Comparison of ENCODE assay signal across 8 cellular contexts in the genomic region with DNA sequence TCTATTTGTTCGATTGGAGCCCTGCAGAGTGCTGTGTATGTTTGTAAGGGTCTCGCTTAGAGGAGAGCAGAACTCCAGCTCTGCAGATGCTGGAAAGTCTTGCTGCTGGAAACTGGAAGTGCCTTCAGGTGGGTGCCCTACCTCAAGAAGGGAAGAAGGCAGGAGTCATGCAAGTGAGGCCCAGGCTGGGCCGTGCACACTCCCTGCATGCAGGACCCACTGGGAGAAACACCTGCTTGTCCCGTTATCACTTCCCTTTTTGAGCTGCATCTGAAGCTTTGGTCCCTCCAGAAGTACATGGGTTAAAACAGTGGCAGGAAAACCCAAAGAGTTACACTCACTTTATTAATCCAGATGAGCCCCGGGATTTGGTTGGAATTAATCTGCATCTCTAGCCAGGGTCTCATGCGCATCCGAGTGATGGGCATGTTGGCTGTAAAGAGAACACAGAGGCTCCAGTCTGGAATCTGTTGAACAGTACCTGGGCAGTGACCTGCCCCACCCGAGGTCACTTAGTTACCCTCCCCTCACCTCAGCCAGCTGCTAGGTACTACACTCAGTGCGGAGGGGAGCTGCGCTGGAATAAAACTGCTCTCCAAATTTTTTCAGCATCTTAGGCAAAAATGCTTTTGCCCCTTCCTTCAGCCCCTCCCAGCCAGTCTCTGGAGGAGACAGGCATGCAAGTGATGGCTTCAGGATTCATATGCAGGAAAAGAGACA. TPM values are rescaled to one million over a fixed set of nuclear protein-coding genes. Genes with fewer than 3 reads are reported as not detected.
DNase-seq lines count a peak whose midpoint lies in the region; ATAC-seq and TF ChIP-seq lines count a peak whose summit lies in the region.

No MANE protein-coding gene starts in this region.

- peak overlapping the region; percentile 96 for H3K27ac ChIP-seq in CD8-positive, alpha-beta memory T cell (ENCODE audit: low read depth, low read length)
- H3K27ac ChIP-seq in OCI-LY7 (ENCODE audit: low read depth, low read length, poor library complexity, severe bottlenecking) (peak overlapping the region; percentile 76), neural cell (ENCODE audit: low read length) (no peak overlapping the region)

- H3K4me3 ChIP-seq in CD8-positive, alpha-beta memory T cell (ENCODE audit: low read length) = peak overlapping the region; percentile 88
- peak overlapping the region; percentile 91 for H3K4me3 ChIP-seq in OCI-LY7 (ENCODE audit: low read depth, low read length, poor library complexity, severe bottlenecking)
- H3K4me3 ChIP-seq in choroid plexus epithelial cell (ENCODE audit: low read depth, low read length) = peak overlapping the region; percentile 94
- peak overlapping the region; percentile 84 for H3K4me3 ChIP-seq in neural cell (ENCODE audit: low read length)

- H3K4me2 ChIP-seq in OCI-LY7 (ENCODE audit: low read length) (peak overlapping the region; percentile 79), neural cell (ENCODE audit: low read length) (no peak overlapping the region)

- TF ChIP-seq RAD21 in neural cell (conservative IDR thresholded peaks at IDR 0.05) = no peak

- H3K79me2 ChIP-seq in OCI-LY7 (ENCODE audit: insufficient read depth, low read depth, low read length) (peaks cover 33% of the 10 kb centered on the region), neural cell (replicated peaks; ENCODE audit: insufficient read depth, low read length) (no peaks in the 10 kb centered on the region)

- no peak overlapping the region for H3K9ac ChIP-seq in neural cell (ENCODE audit: low read length)

- no peak for TF ChIP-seq EP300 in neural cell (conservative IDR thresholded peaks at IDR 0.05; ENCODE audit: poor library complexity, severe bottlenecking)

- peak in 3 of 5 donors; percentile 13 to 46 (median 21) for DNase-seq in CD8-positive, alpha-beta memory T cell
- DNase-seq in OCI-LY7 (ENCODE audit: low spot score) = peak; percentile 58
- no peak for DNase-seq in choroid plexus epithelial cell (ENCODE audit: low read depth)
- no peak for DNase-seq in NCI-H2196 (lab: John Stamatoyannopoulos, UW; ENCODE audit: unreplicated experiment)
- DNase-seq in GM10266 (ENCODE audit: extremely low spot score) = no peak
- no peak for DNase-seq in cerebellar cortex (ENCODE audit: low spot score)

- H3F3A ChIP-seq in neural cell (ENCODE audit: insufficient read depth, low read length, poor library complexity, severe bottlenecking) = no peaks in the 10 kb centered on the region

- BruUV-seq in OCI-LY7 (replicated peaks; lab: Mats Ljungman, UMichigan) = no TSS peak

- POLR2A ChIA-PET in CD8-positive, alpha-beta memory T cell (lab: Charles Lee) = interaction anchor here (0.6 to 7.3 kb wide), 15 partner anchors 10 to 1633 kb away, joined by 3 to 104 read pairs (median 7); no protein-coding TSS in a partner anchor
- POLR2A ChIA-PET in OCI-LY7 (lab: Charles Lee) = interaction anchor here (0.8 to 4.7 kb wide), 15 partner anchors 8 to 74 kb away, joined by 3 to 35 read pairs (median 5); no protein-coding TSS in a partner anchor

- peaks cover 0 to 15% of the 10 kb centered on the region in 2 donors for H3K27me3 Mint-ChIP-seq in CD8-positive, alpha-beta memory T cell

- CTCF ChIA-PET in CD8-positive, alpha-beta memory T cell (lab: Charles Lee) = interaction anchor here (1.6 to 14.5 kb wide), 16 partner anchors 11 to 102 kb away, joined by 3 to 222 read pairs (median 24); no protein-coding TSS in a partner anchor
- CTCF ChIA-PET in OCI-LY7 (lab: Charles Lee; ENCODE audit: unreplicated experiment) = interaction anchor here (0.7 to 2.2 kb wide), 5 partner anchors 9 to 69 kb away, joined by 4 to 6 read pairs (median 5); no protein-coding TSS in a partner anchor

- H3K36me3 ChIP-seq in CD8-positive, alpha-beta memory T cell (ENCODE audit: insufficient read depth, low read length) = peaks cover 56% of the 10 kb centered on the region
- H3K36me3 ChIP-seq in OCI-LY7 (ENCODE audit: insufficient read depth, low read length) (peaks cover 46% of the 10 kb centered on the region), neural cell (ENCODE audit: insufficient read depth, low read length) (no peaks in the 10 kb centered on the region)

- peaks cover 38 to 65% (median 49%) of the 10 kb centered on the region in 3 donors for H3K36me3 Mint-ChIP-seq in CD8-positive, alpha-beta memory T cell

- no peaks in the 10 kb centered on the region for H3K9me3 Mint-ChIP-seq in CD8-positive, alpha-beta memory T cell

- H3K27me3 ChIP-seq in CD8-positive, alpha-beta memory T cell (ENCODE audit: insufficient read depth, low read length, poor library complexity, severe bottlenecking) = no peaks in the 10 kb centered on the region
- H3K27me3 ChIP-seq in neural cell (ENCODE audit: insufficient read depth, low read depth, low read length) = peaks cover 48% of the 10 kb centered on the region

- peak overlapping the region; percentile 88 to 99 (median 96) for H3K4me3 Mint-ChIP-seq in CD8-positive, alpha-beta memory T cell

- no peak for ATAC-seq in GM19395 (IDR thresholded peaks at IDR 0.05; ENCODE audit: unreplicated experiment)

- peak overlapping the region; percentile 93 to 100 (median 96) for H3K27ac Mint-ChIP-seq in CD8-positive, alpha-beta memory T cell

- H3K9me3 ChIP-seq in CD8-positive, alpha-beta memory T cell (ENCODE audit: low read length) = no peaks in the 10 kb centered on the region
- H3K9me3 ChIP-seq in OCI-LY7 (ENCODE audit: low read length) = no peaks in the 10 kb centered on the region
- H3K9me3 ChIP-seq in neural cell (ENCODE audit: low read length) = no peaks in the 10 kb centered on the region

- H3K4me1 Mint-ChIP-seq in CD8-positive, alpha-beta memory T cell = peaks cover 68 to 79% (median 78%) of the 10 kb centered on the region in 3 donors

- no peak for TF ChIP-seq CTCF in OCI-LY7 (conservative IDR thresholded peaks at IDR 0.05; ENCODE audit: low read length)
- no peak for TF ChIP-seq CTCF in choroid plexus epithelial cell (conservative IDR thresholded peaks at IDR 0.05; ENCODE audit: low read depth, low read length)
- no peak for TF ChIP-seq CTCF in neural cell (IDR thresholded peaks at IDR 0.05; ENCODE audit: poor library complexity, severe bottlenecking)
- no peak for TF ChIP-seq CTCF in GM10266 (IDR thresholded peaks at IDR 0.05; ENCODE audit: control insufficient read depth, insufficient read depth, low read depth, missing control alignments)

- intact Hi-C loops in OCI-LY7 (cut with micrococcal nuclease; ENCODE audit: unreplicated experiment) = no loop called here

- no peaks in the 10 kb centered on the region for H3K9me2 ChIP-seq in OCI-LY7 (ENCODE audit: insufficient read depth, low read length)
- no peaks in the 10 kb centered on the region for H3K9me2 ChIP-seq in neural cell (ENCODE audit: insufficient read depth, low read length)

- H2AFZ ChIP-seq in OCI-LY7 (ENCODE audit: low read length) (no peak overlapping the region), neural cell (ENCODE audit: low read depth, low read length) (no peak overlapping the region)

- peaks cover 80% of the 10 kb centered on the region for H3K4me1 ChIP-seq in CD8-positive, alpha-beta memory T cell (ENCODE audit: insufficient read depth, low read length)
- peaks cover 44% of the 10 kb centered on the region for H3K4me1 ChIP-seq in OCI-LY7 (ENCODE audit: insufficient read depth, low read length, poor library complexity, severe bottlenecking)

- peaks cover 18% of the 10 kb centered on the region; the same call in 1 of the 2 replicates for H4K20me1 ChIP-seq in OCI-LY7 (ENCODE audit: insufficient read depth, low read length)
- H4K20me1 ChIP-seq in neural cell (ENCODE audit: insufficient read depth) = no peaks in the 10 kb centered on the region

TF ChIP-seq in neural cell, 6 proteins besides CTCF, POLR2A, EP300 and RAD21:
- TF ChIP-seq EZH2 (IDR thresholded peaks at IDR 0.05; ENCODE audit: borderline replicate concordance, insufficient read depth, low read length, poor library complexity, severe bottlenecking) (no peak), SMC3 (conservative IDR thresholded peaks at IDR 0.05; ENCODE audit: poor library complexity) (no peak), TAF1 (IDR thresholded peaks at IDR 0.05; ENCODE audit: low read depth) (no peak), POLR2AphosphoS5 (IDR thresholded peaks at IDR 0.05) (no peak)
- TF ChIP-seq, protein P1, sequence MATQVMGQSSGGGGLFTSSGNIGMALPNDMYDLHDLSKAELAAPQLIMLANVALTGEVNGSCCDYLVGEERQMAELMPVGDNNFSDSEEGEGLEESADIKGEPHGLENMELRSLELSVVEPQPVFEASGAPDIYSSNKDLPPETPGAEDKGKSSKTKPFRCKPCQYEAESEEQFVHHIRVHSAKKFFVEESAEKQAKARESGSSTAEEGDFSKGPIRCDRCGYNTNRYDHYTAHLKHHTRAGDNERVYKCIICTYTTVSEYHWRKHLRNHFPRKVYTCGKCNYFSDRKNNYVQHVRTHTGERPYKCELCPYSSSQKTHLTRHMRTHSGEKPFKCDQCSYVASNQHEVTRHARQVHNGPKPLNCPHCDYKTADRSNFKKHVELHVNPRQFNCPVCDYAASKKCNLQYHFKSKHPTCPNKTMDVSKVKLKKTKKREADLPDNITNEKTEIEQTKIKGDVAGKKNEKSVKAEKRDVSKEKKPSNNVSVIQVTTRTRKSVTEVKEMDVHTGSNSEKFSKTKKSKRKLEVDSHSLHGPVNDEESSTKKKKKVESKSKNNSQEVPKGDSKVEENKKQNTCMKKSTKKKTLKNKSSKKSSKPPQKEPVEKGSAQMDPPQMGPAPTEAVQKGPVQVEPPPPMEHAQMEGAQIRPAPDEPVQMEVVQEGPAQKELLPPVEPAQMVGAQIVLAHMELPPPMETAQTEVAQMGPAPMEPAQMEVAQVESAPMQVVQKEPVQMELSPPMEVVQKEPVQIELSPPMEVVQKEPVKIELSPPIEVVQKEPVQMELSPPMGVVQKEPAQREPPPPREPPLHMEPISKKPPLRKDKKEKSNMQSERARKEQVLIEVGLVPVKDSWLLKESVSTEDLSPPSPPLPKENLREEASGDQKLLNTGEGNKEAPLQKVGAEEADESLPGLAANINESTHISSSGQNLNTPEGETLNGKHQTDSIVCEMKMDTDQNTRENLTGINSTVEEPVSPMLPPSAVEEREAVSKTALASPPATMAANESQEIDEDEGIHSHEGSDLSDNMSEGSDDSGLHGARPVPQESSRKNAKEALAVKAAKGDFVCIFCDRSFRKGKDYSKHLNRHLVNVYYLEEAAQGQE (IDR thresholded peaks at IDR 0.05; ENCODE audit: borderline replicate concordance) = no peak

RNA-seq across cellular contexts. Expression of gene IRF1, which starts 1.4 kb away (rescaled TPM):
- 100 to 1,000 TPM; 115 to 121 TPM for total RNA-seq in CD8-positive, alpha-beta memory T cell
- polyA plus RNA-seq in CD8-positive, alpha-beta memory T cell = 204 TPM
- total RNA-seq in OCI-LY7 (2014; rRNA removed; shearing (Covaris generic)) = 25.9 and 39.4 TPM in 2 replicates
- total RNA-seq in OCI-LY7 (2022) = 24.8 and 32.3 TPM in 2 replicates
- polyA plus RNA-seq in neural cell = 0.67 and 0.96 TPM in 2 replicates
- 1.4 and 1.5 TPM in 2 replicates for polyA minus RNA-seq in neural cell

RNA-seq across cellular contexts. Expression of gene IL5, which starts 54.1 kb away (rescaled TPM):
- total RNA-seq in CD8-positive, alpha-beta memory T cell = 10 to 100 TPM; 83.0 to 84.3 TPM
- not detected for polyA plus RNA-seq in CD8-positive, alpha-beta memory T cell
- total RNA-seq in OCI-LY7 (2014; rRNA removed; shearing (Covaris generic)) = not detected in 2 replicates
- not detected in 2 replicates for total RNA-seq in OCI-LY7 (2022)
- polyA plus RNA-seq in neural cell = not detected in 2 replicates
- polyA minus RNA-seq in neural cell = not detected in 2 replicates

Comparison
In these comparisons a context has a peak if more than half of its experiments do, and no peak if none do; other contexts are left out.
1. DNase-seq: peak in CD8-positive, alpha-beta memory T cell (3 of 5) and OCI-LY7 (single experiment); none in choroid plexus epithelial cell (single experiment), NCI-H2196 (single experiment), GM10266 (single experiment) and cerebellar cortex (single experiment).
2. RNA of gene IL5, which starts 54.1 kb away (total RNA-seq): 83.0 to 84.3 TPM in CD8-positive, alpha-beta memory T cell; not detected in OCI-LY7; every median in the first group is over 10 times any median in the second.
3. Peak in every context shown above with its lines, with median percentiles within 50 percentile points of each other: H3K4me3 ChIP-seq.